28 cellular contexts compared by ENCODE assay signal in genomic region chr7:91869661-91870060, GRCh38. TPM values are rescaled to one million over a fixed set of nuclear protein-coding genes. Genes with fewer than 3 reads are reported as not detected.
DNase-seq lines count a peak whose midpoint lies in the region; ATAC-seq, FAIRE-seq and TF ChIP-seq lines count a peak whose summit lies in the region.
"Had no signal": no experiment of that assay in that cellular context is flagged by ENCODE, and none has a peak within 500 bp of the region (broad histone marks: within the 10 kb centered on the region; RNA-seq: fewer than 3 reads in every experiment).

No MANE protein-coding gene starts in this region.

- H4K20me1 ChIP-seq in GM23338 (replicated peaks; ENCODE audit: insufficient read depth) (no peaks in the 10 kb centered on the region; the same call in 1 of the 2 replicates), PC-3 (ENCODE audit: low read length) (no peaks in the 10 kb centered on the region), HepG2 (ENCODE audit: insufficient read depth, low read length) (no peaks in the 10 kb centered on the region)

- no peaks in the 10 kb centered on the region for H3K9me3 Mint-ChIP-seq in GM23338
- H3K9me3 Mint-ChIP-seq: naive thymus-derived CD8-positive, alpha-beta T cell; T-cell had no signal

- CTCF ChIA-PET in PC-3 (lab: Charles Lee) (interaction anchor here (1.2 kb wide), 1 partner anchor 40 kb away, joined by 3 read pairs; no protein-coding TSS in a partner anchor), HepG2 (lab: Yijun Ruan, JAX; ENCODE audit: low intra/inter-chr PET ratio, low total read pairs) (no interaction called here)

- in situ Hi-C loops in HepG2 (cut with HindIII; ENCODE audit: extremely low pct_ligation_motif_present, low pct_unique_long_range_greater_than_20kb), result no loop called here

- DNase-seq in GM23338 (ENCODE audit: low spot score) (peak; percentile 12), PC-3 (peak; percentile 9), choroid plexus epithelial cell (ENCODE audit: low read depth) (peak; percentile 22), HepG2 (ENCODE audit: low spot score) (no peak), dorsolateral prefrontal cortex (no peak), SHP77 (lab: John Stamatoyannopoulos, UW) (no peak)
- DNase-seq: activated CD4-positive, alpha-beta T cell treated with anti-CD3 and anti-CD28 coated beads for 4 hours; activated naive CD4-positive, alpha-beta T cell treated with anti-CD3 and anti-CD28 coated beads, Interleukin-2, amount 50 U/mL, for 16 hours; activated T-cell treated with anti-CD3 and anti-CD28 coated beads, Interleukin-2, amount 50 U/mL, for 48 hours; COR-L47; effector CD4-positive, alpha-beta T cell; esophagus squamous epithelium; head of caudate nucleus; left colon; mesenchymal stem cell; MV-4-11; naive thymus-derived CD8-positive, alpha-beta T cell; NCI-H187 treated with DMSO at 0.1 percent for 48 hours; NCI-H69; stimulated activated CD4-positive, alpha-beta T cell treated with anti-CD3 and anti-CD28 coated beads, Interleukin-2, amount 100 ng/mL, for 48 hours; stimulated activated naive CD4-positive, alpha-beta T cell; T-cell; testis had no signal

- no peaks in the 10 kb centered on the region for H3K27me3 ChIP-seq in GM23338 (ENCODE audit: insufficient read depth)
- H3K27me3 ChIP-seq in PC-3 (ENCODE audit: low read length), result no peaks in the 10 kb centered on the region
- no peaks in the 10 kb centered on the region for H3K27me3 ChIP-seq in HepG2 (ENCODE audit: control insufficient read depth in 1 of 2, insufficient read depth in 2 of 2, low read length in 2 of 2)
- no peaks in the 10 kb centered on the region for H3K27me3 ChIP-seq in dorsolateral prefrontal cortex
- H3K27me3 ChIP-seq: ascending aorta, esophagus squamous epithelium, testis had no signal

- H3K27me3 Mint-ChIP-seq in GM23338 (ENCODE audit: insufficient read depth, low read depth, poor library complexity), result no peaks in the 10 kb centered on the region
- H3K27me3 Mint-ChIP-seq: B cell; IgD-negative memory B cell; naive thymus-derived CD8-positive, alpha-beta T cell; T-cell had no signal

- no peaks in the 10 kb centered on the region for H3K79me2 ChIP-seq in GM23338 (replicated peaks; ENCODE audit: insufficient read depth)
- no peaks in the 10 kb centered on the region for H3K79me2 ChIP-seq in PC-3 (ENCODE audit: low read length)
- no peaks in the 10 kb centered on the region for H3K79me2 ChIP-seq in HepG2 (ENCODE audit: insufficient read depth, low read length)

- H3K9me3 ChIP-seq in PC-3 (ENCODE audit: low read length) (no peaks in the 10 kb centered on the region), HepG2 (ENCODE audit: low read length) (no peaks in the 10 kb centered on the region)
- H3K9me3 ChIP-seq: ascending aorta, esophagus squamous epithelium, testis had no signal

- 96% methylated on average over 1 of the region's 1 CpG for WGBS in HepG2 (ENCODE audit: low lambda C conversion rate)

- H3K4me3 ChIP-seq in GM23338 (no peak overlapping the region), PC-3 (ENCODE audit: low read length) (no peak overlapping the region), choroid plexus epithelial cell (ENCODE audit: low read depth, low read length) (no peak overlapping the region), HepG2 (replicated peaks in 1 of 3; ENCODE audit: insufficient read depth in 1 of 3, low read depth in 2 of 3, low read length in 3 of 3) (no peak overlapping the region), dorsolateral prefrontal cortex (no peak overlapping the region)
- H3K4me3 ChIP-seq: ascending aorta, esophagus squamous epithelium, testis had no signal

- H3K36me3 Mint-ChIP-seq in GM23338 (ENCODE audit: low read depth), result no peaks in the 10 kb centered on the region
- H3K36me3 Mint-ChIP-seq: IgD-negative memory B cell had no signal

- no peak overlapping the region for H3K9ac ChIP-seq in PC-3 (ENCODE audit: low read length)
- no peak overlapping the region for H3K9ac ChIP-seq in HepG2 (ENCODE audit: insufficient read depth, low read depth, low read length)

- no peak for ATAC-seq in GM23338
- ATAC-seq in PC-3, result peak; percentile 63
- ATAC-seq in HepG2, result peak; percentile 47; the same call in 1 of the 3 replicates
- ATAC-seq in GM18909 (IDR thresholded peaks at IDR 0.05; ENCODE audit: poor library complexity, unreplicated experiment), result no peak
- ATAC-seq: left colon; naive thymus-derived CD8-positive, alpha-beta T cell; T-cell had no signal

- H3K27ac Mint-ChIP-seq in GM23338, result no peak overlapping the region
- H3K27ac Mint-ChIP-seq: B cell, IgD-negative memory B cell, T-cell had no signal

- no peak for TF ChIP-seq EP300 in HepG2 (IDR thresholded peaks at IDR 0.05; ENCODE audit: low read depth in 2 of 2, low read length in 2 of 2)
- TF ChIP-seq EP300 in HepG2 (CRISPR knock-in tag; IDR thresholded peaks at IDR 0.05; ENCODE audit: borderline replicate concordance), result no peak

- H3K4me1 Mint-ChIP-seq in GM23338, result no peaks in the 10 kb centered on the region

- no peak for TF ChIP-seq RAD21 in HepG2 (CRISPR knock-in tag; IDR thresholded peaks at IDR 0.05)

- no peaks in the 10 kb centered on the region for H3K9me2 ChIP-seq in GM23338 (ENCODE audit: insufficient read depth)
- no peaks in the 10 kb centered on the region for H3K9me2 ChIP-seq in PC-3 (replicated peaks; ENCODE audit: low read length)

- no peak overlapping the region for H2AFZ ChIP-seq in GM23338
- no peak overlapping the region for H2AFZ ChIP-seq in PC-3 (ENCODE audit: low read length)
- no peak overlapping the region for H2AFZ ChIP-seq in HepG2 (ENCODE audit: low read length)

- POLR2A ChIA-PET in PC-3 (lab: Charles Lee; ENCODE audit: unreplicated experiment) (no interaction called here), HepG2 (lab: Yijun Ruan, JAX) (no interaction called here)

- TF ChIP-seq CTCF in GM23338 (conservative IDR thresholded peaks at IDR 0.05; ENCODE audit: low read depth in 2 of 2) (peak in 1 of 2 experiments; percentile 29; a peak in 2 of 4 replicates), PC-3 (conservative IDR thresholded peaks at IDR 0.05; ENCODE audit: low read depth, low read length) (peak; percentile 25; the same call in 1 of the 2 replicates), choroid plexus epithelial cell (conservative IDR thresholded peaks at IDR 0.05; ENCODE audit: low read depth, low read length) (no peak), HepG2 (CRISPR knock-in tag; IDR thresholded peaks at IDR 0.05) (no peak), dorsolateral prefrontal cortex (IDR thresholded peaks at IDR 0.05 in 54 of 56, conservative IDR thresholded peaks at IDR 0.05 in 2 of 56; ENCODE audit: low read depth in 1 of 56, partially characterized antibody in 56 of 56) (no peak)

- H3F3A ChIP-seq in GM23338 (replicated peaks; ENCODE audit: low read depth), result no peaks in the 10 kb centered on the region
- H3F3A ChIP-seq in PC-3 (ENCODE audit: low read length, unreplicated experiment), result no peaks in the 10 kb centered on the region

- no peaks in the 10 kb centered on the region for H3K4me1 ChIP-seq in GM23338 (ENCODE audit: insufficient read depth)
- no peaks in the 10 kb centered on the region for H3K4me1 ChIP-seq in PC-3 (ENCODE audit: insufficient read depth, low read length)
- H3K4me1 ChIP-seq in HepG2 (ENCODE audit: insufficient read depth, low read length), result no peaks in the 10 kb centered on the region
- H3K4me1 ChIP-seq: ascending aorta, testis had no signal

- no TSS peak for BruUV-seq in PC-3 (replicated peaks; lab: Mats Ljungman, UMichigan)
- BruUV-seq in HepG2 (replicated peaks; lab: Mats Ljungman, UMichigan), result no TSS peak

- H3K4me2 ChIP-seq in GM23338 (no peak overlapping the region), PC-3 (ENCODE audit: low read length) (no peak overlapping the region), HepG2 (ENCODE audit: low read depth, low read length) (no peak overlapping the region)

- H3K27ac ChIP-seq in GM23338 (ENCODE audit: low read depth), result no peak overlapping the region
- no peak overlapping the region for H3K27ac ChIP-seq in PC-3 (ENCODE audit: low read length)
- H3K27ac ChIP-seq in HepG2 (ENCODE audit: extremely low read length, insufficient read depth, low read length), result no peak overlapping the region
- no peak overlapping the region for H3K27ac ChIP-seq in dorsolateral prefrontal cortex
- H3K27ac ChIP-seq: ascending aorta, esophagus squamous epithelium, testis had no signal

- FAIRE-seq in HepG2 (lab: Jason Lieb, UNC), result no peak
- FAIRE-seq: TTC549 had no signal

- H3K4me3 Mint-ChIP-seq in GM23338, result no peak overlapping the region
- H3K4me3 Mint-ChIP-seq: B cell; IgD-negative memory B cell; naive thymus-derived CD8-positive, alpha-beta T cell; T-cell had no signal

- no peak for TF ChIP-seq POLR2A in HepG2 (IDR thresholded peaks at IDR 0.05; ENCODE audit: insufficient read depth in 1 of 2, low read depth in 2 of 2, low read length in 2 of 2)

- peaks cover 9% of the 10 kb centered on the region; the same call in 1 of the 2 replicates for H3K36me3 ChIP-seq in GM23338 (ENCODE audit: insufficient read depth)
- peaks cover 5% of the 10 kb centered on the region; the same call in 1 of the 2 replicates for H3K36me3 ChIP-seq in PC-3 (ENCODE audit: low read depth, low read length)
- peaks cover 0 to 3% of the 10 kb centered on the region in 2 experiments; a peak in 1 of 5 replicates for H3K36me3 ChIP-seq in HepG2 (replicated peaks in 1 of 2; ENCODE audit: control insufficient read depth in 1 of 2, insufficient read depth in 2 of 2, low read length in 2 of 2)

- intact Hi-C loops in PC-3 (cut with micrococcal nuclease), result no loop called here
- intact Hi-C loops in HepG2 (cut with micrococcal nuclease; ENCODE audit: unreplicated experiment), result no loop called here
- intact Hi-C loops in dorsolateral prefrontal cortex (cut with DNase I), result no loop called here

RNA-seq across cellular contexts. Expression of gene MTERF1, which starts 10.8 kb away (rescaled TPM):
- 13.5 and 19.7 TPM in 2 replicates for total RNA-seq in GM23338 (2014; rRNA removed; shearing (Covaris generic))
- polyA plus RNA-seq in GM23338 (2016; fragmentation: Nextera tagmentation; extraction: Ambion mirVana) (11.2 and 14.5 TPM in 2 replicates), HepG2 (2011; rRNA removed) (5.5 and 5.8 TPM in 2 replicates)
- total RNA-seq in PC-3 (2014; rRNA removed) (4.0 and 10.0 TPM in 2 replicates), HepG2 (2016; rRNA removed; fragmentation: Illumina TruSeq; extraction: Trizol) (19.3 and 25.2 TPM in 2 replicates), dorsolateral prefrontal cortex (10 to 100 TPM; 12.7 to 31.4 (median 20.8) TPM)
- 2.0 and 3.7 TPM in 2 replicates for total RNA-seq in HepG2 (2016; cell fraction: cytosol; rRNA removed; fragmentation: Illumina TruSeq; extraction: Trizol; ENCODE audit: low read depth)
- total RNA-seq in HepG2 (2016; cell fraction: insoluble cytoplasmic fraction; rRNA removed; fragmentation: Illumina TruSeq; extraction: Trizol), result 19.2 and 25.5 TPM in 2 replicates
- 6.9 and 7.2 TPM in 2 replicates for total RNA-seq in HepG2 (2016; cell fraction: membrane; rRNA removed; fragmentation: Illumina TruSeq; extraction: Trizol)
- total RNA-seq in HepG2 (2016; cell fraction: nucleus; rRNA removed; fragmentation: Illumina TruSeq; extraction: Trizol), result 24.2 and 24.8 TPM in 2 replicates
- 1.8 and 4.4 TPM in 2 replicates for polyA plus RNA-seq in HepG2 (2011; cell fraction: cytosol; rRNA removed)
- polyA plus RNA-seq in HepG2 (2011; cell fraction: nucleus; rRNA removed), result 3.8 and 8.0 TPM in 2 replicates
- 6.8 and 8.2 TPM in 2 replicates for polyA plus RNA-seq in HepG2 (2012)
- polyA plus RNA-seq in HepG2 (2016; cell fraction: cytosol; fragmentation: Illumina TruSeq; extraction: Trizol; ENCODE audit: low read depth), result 1.0 and 1.2 TPM in 2 replicates
- polyA plus RNA-seq in HepG2 (2016; cell fraction: insoluble cytoplasmic fraction; fragmentation: Illumina TruSeq; extraction: Trizol; ENCODE audit: low read depth), result 17.4 and 20.2 TPM in 2 replicates
- 3.2 and 3.4 TPM in 2 replicates for polyA plus RNA-seq in HepG2 (2016; cell fraction: membrane; fragmentation: Illumina TruSeq; extraction: Trizol; ENCODE audit: low read depth)
- 23.0 and 24.0 TPM in 2 replicates for polyA plus RNA-seq in HepG2 (2016; cell fraction: nucleus; fragmentation: Illumina TruSeq; extraction: Trizol; ENCODE audit: insufficient read depth, low read depth)
- polyA minus RNA-seq in HepG2 (2011; rRNA and poly(A)+ RNA removed; ENCODE audit: low replicate concordance), result 6.5 and 7.6 TPM in 2 replicates
- polyA minus RNA-seq in HepG2 (2011; cell fraction: cytosol; rRNA and poly(A)+ RNA removed), result 3.7 and 4.7 TPM in 2 replicates
- 39.0 and 45.6 TPM in 2 replicates for polyA minus RNA-seq in HepG2 (2011; cell fraction: nucleus; rRNA and poly(A)+ RNA removed)

Comparison
In these comparisons a context has a peak if more than half of its experiments do, and no peak if none do; other contexts are left out.
1. ATAC-seq: peak in PC-3 (single experiment) and HepG2 (single experiment); none in GM23338 (single experiment) and GM18909 (single experiment).
2. DNase-seq: peak in GM23338 (single experiment), PC-3 (single experiment) and choroid plexus epithelial cell (single experiment); none in HepG2 (single experiment), dorsolateral prefrontal cortex (0 of 10) and SHP77 (0 of 2).